Comparison of ENCODE assay signal across 9 cellular contexts in genomic region chrX:69027181-69028005, GRCh38.
A peak's percentile ranks its signal among the peaks of the same experiment; 100 is the strongest.
DNase-seq lines count a peak whose midpoint lies in the region; ATAC-seq and TF ChIP-seq lines count a peak whose summit lies in the region.
"Had no signal": no experiment of that assay in that cellular context is flagged by ENCODE, and none has a peak within 500 bp of the region (broad histone marks: within the 10 kb centered on the region; RNA-seq: fewer than 3 reads in every experiment).

No MANE protein-coding gene starts in this region.

- H3K4me1 ChIP-seq in right atrium auricular region = peaks cover 0 to 9% of the 10 kb centered on the region in 2 donors
- no peaks in the 10 kb centered on the region for H3K4me1 ChIP-seq in vagina

- TF ChIP-seq CTCF in right atrium auricular region (IDR thresholded peaks at IDR 0.05) = no peak
- TF ChIP-seq CTCF in vagina (IDR thresholded peaks at IDR 0.05) = no peak

- H3K27ac ChIP-seq in right atrium auricular region (no peak overlapping the region), vagina (peak overlapping the region; percentile 55)

- intact Hi-C loops in cardiac septum (cut with DNase I) = no loop called here
- intact Hi-C loops in left colon (cut with DNase I, micrococcal nuclease) = no loop called here
- intact Hi-C loops in vagina (cut with DNase I) = no loop called here

- no peak for TF ChIP-seq POLR2A in vagina (IDR thresholded peaks at IDR 0.05)

- DNase-seq in cardiac septum (ENCODE audit: low spot score) (peak; percentile 38), right atrium auricular region (ENCODE audit: low spot score) (no peak), SW480 (ENCODE audit: low spot score) (peak; percentile 84), left colon (peak; percentile 26 to 45), vagina (ENCODE audit: extremely low spot score in 2 of 2) (peak; percentile 85 to 91), NCI-H146 (lab: John Stamatoyannopoulos, UW) (no peak), NCI-H446 (lab: John Stamatoyannopoulos, UW) (no peak)
- DNase-seq: NCI-H2081 had no signal

- H3K4me3 ChIP-seq in right atrium auricular region (no peak overlapping the region), vagina (no peak overlapping the region)

- no peaks in the 10 kb centered on the region for H3K36me3 ChIP-seq in right atrium auricular region
- H3K36me3 ChIP-seq in vagina = no peaks in the 10 kb centered on the region

- H3K9me3 ChIP-seq in right atrium auricular region (no peaks in the 10 kb centered on the region), vagina (no peaks in the 10 kb centered on the region)

- ATAC-seq in left colon = peak; percentile 72
- no peak for ATAC-seq in HG02938 (IDR thresholded peaks at IDR 0.05; ENCODE audit: unreplicated experiment)

- H3K27me3 ChIP-seq in right atrium auricular region (no peaks in the 10 kb centered on the region), vagina (no peaks in the 10 kb centered on the region)

Comparison
In these comparisons a context has a peak if more than half of its experiments do, and no peak if none do; other contexts are left out.
1. DNase-seq: peak in cardiac septum (single experiment), SW480 (single experiment), left colon (2 of 2) and vagina (2 of 2); none in right atrium auricular region (single experiment), NCI-H146 (single experiment) and NCI-H446 (0 of 2).